Comparison of ENCODE assay signal across 8 cellular contexts in the genomic region with DNA sequence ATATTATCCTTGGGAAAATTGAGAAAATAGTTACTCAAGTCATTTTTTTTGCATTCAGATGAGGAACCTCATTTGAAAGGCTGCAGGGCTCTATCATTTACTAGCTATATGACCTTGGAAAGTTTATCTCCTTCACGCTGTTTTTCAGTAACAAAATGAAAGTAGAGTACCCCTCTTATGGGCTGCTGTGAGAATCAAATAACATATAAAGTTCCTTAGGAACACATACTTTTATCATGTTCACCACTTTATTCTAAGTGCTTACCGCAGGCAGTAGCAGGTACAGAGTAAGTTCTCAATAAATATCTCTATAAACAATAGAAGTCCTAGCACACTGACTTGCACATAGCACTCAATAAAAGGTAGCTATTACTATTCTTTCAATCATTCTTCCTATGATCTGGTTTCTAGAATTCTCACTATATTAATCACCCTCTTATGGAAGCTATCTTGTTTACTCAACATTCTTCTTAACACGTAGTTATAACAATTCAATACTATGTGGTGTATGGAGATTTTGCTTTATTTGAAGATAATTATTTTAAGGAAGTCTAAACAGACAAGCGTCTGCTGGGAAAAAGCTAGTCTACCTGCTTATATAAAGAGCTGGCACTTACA. TPM values are rescaled to one million over a fixed set of nuclear protein-coding genes. Genes with fewer than 3 reads are reported as not detected.
DNase-seq lines count a peak whose midpoint lies in the region; ATAC-seq and TF ChIP-seq lines count a peak whose summit lies in the region.
"Had no signal": no experiment of that assay in that cellular context is flagged by ENCODE, and none has a peak within 500 bp of the region (broad histone marks: within the 10 kb centered on the region; RNA-seq: fewer than 3 reads in every experiment).

No MANE protein-coding gene starts in this region.

- no peaks in the 10 kb centered on the region for H3K27me3 ChIP-seq in Loucy (ENCODE audit: insufficient read depth, low read length, poor library complexity, severe bottlenecking)

- TF ChIP-seq CTCF in Calu3 (IDR thresholded peaks at IDR 0.05; ENCODE audit: unreplicated experiment) (no peak), Loucy (conservative IDR thresholded peaks at IDR 0.05; ENCODE audit: low read length) (no peak), osteocyte (IDR thresholded peaks at IDR 0.05) (no peak)

- DNase-seq in Calu3 (no peak), osteocyte (ENCODE audit: extremely low spot score, unreplicated experiment) (no peak), HUDEP-2 (lab: John Stamatoyannopoulos, UW; ENCODE audit: unreplicated experiment in 76 of 76) (no peak), NCI-H82 (lab: John Stamatoyannopoulos, UW) (no peak)
- no peak for DNase-seq in effector memory CD8-positive, alpha-beta T cell
- no peak for DNase-seq in effector CD8-positive, alpha-beta T cell (lab: John Stamatoyannopoulos, UW)
- DNase-seq: NCI-H187 treated with DMSO at 0.1 percent for 48 hours had no signal

- H3K4me3 ChIP-seq in Loucy (ENCODE audit: low read length, poor library complexity, severe bottlenecking), result peak overlapping the region; percentile 93

- peaks cover 3% of the 10 kb centered on the region; the same call in 1 of the 2 replicates for H3F3A ChIP-seq in Loucy (ENCODE audit: low read depth)

- intact Hi-C loops in Calu3 (cut with micrococcal nuclease; ENCODE audit: unreplicated experiment), result loop anchor here (5.0 kb wide), 1 partner anchor 116 kb away; no protein-coding TSS in a partner anchor

- H2AFZ ChIP-seq in Loucy (ENCODE audit: low read length), result no peak overlapping the region

- H3K27me3 Mint-ChIP-seq in Calu3 (ENCODE audit: unreplicated experiment) (no peaks in the 10 kb centered on the region), osteocyte (ENCODE audit: unreplicated experiment) (no peaks in the 10 kb centered on the region)
- no peaks in the 10 kb centered on the region for H3K27me3 Mint-ChIP-seq in effector memory CD8-positive, alpha-beta T cell

- no peaks in the 10 kb centered on the region for H3K9me2 ChIP-seq in Loucy (replicated peaks; ENCODE audit: low read depth, low read length)

- CTCF ChIA-PET in Calu3 (lab: Charles Lee), result interaction anchor here (1.4 kb wide), 1 partner anchor 50 kb away, joined by 3 read pairs; no protein-coding TSS in a partner anchor

- H3K9ac ChIP-seq in Loucy (ENCODE audit: low read depth, low read length, poor library complexity, severe bottlenecking), result peak overlapping the region; percentile 97

- ATAC-seq in effector memory CD8-positive, alpha-beta T cell (replicated peaks), result no peak

- H3K9me3 Mint-ChIP-seq in Calu3 (ENCODE audit: low read depth, unreplicated experiment) (no peaks in the 10 kb centered on the region), osteocyte (ENCODE audit: unreplicated experiment) (no peaks in the 10 kb centered on the region)
- no peaks in the 10 kb centered on the region for H3K9me3 Mint-ChIP-seq in effector memory CD8-positive, alpha-beta T cell

- H3K4me1 Mint-ChIP-seq in Calu3 (ENCODE audit: low read depth, unreplicated experiment) (peaks cover 20% of the 10 kb centered on the region), osteocyte (ENCODE audit: unreplicated experiment) (peaks cover 29% of the 10 kb centered on the region)
- H3K4me1 Mint-ChIP-seq in effector memory CD8-positive, alpha-beta T cell (ENCODE audit: low read depth in 2 of 2), result peaks cover 24 to 26% of the 10 kb centered on the region in 2 donors

- H3K36me3 Mint-ChIP-seq in Calu3 (ENCODE audit: insufficient read depth, unreplicated experiment), result peaks cover 34% of the 10 kb centered on the region
- peaks cover 34% of the 10 kb centered on the region for H3K36me3 Mint-ChIP-seq in effector memory CD8-positive, alpha-beta T cell (ENCODE audit: insufficient read depth)
- H3K36me3 Mint-ChIP-seq in osteocyte (ENCODE audit: unreplicated experiment), result peaks cover 9% of the 10 kb centered on the region

- H3K79me2 ChIP-seq in Loucy (ENCODE audit: insufficient read depth, low read length), result peaks cover 49% of the 10 kb centered on the region

- peak overlapping the region; percentile 91 for H3K4me2 ChIP-seq in Loucy (ENCODE audit: low read depth, low read length, poor library complexity, severe bottlenecking)

- H4K20me1 ChIP-seq in Loucy (ENCODE audit: insufficient read depth, low read length, poor library complexity, severe bottlenecking), result peaks cover 27% of the 10 kb centered on the region

- H3K36me3 ChIP-seq in Loucy (ENCODE audit: insufficient read depth, low read length), result no peaks in the 10 kb centered on the region

- peak overlapping the region; percentile 95 for H3K4me3 Mint-ChIP-seq in Calu3 (ENCODE audit: low read depth, unreplicated experiment)
- H3K4me3 Mint-ChIP-seq in effector memory CD8-positive, alpha-beta T cell, result peak overlapping the region; percentile 92 to 96
- no peak overlapping the region for H3K4me3 Mint-ChIP-seq in osteocyte (ENCODE audit: unreplicated experiment)

- BruUV-seq in Calu3 (replicated peaks; lab: Mats Ljungman, UMichigan), result no TSS peak

- no peaks in the 10 kb centered on the region for H3K9me3 ChIP-seq in Loucy (ENCODE audit: insufficient read depth, low read depth, low read length)

- H3K4me1 ChIP-seq in Loucy (ENCODE audit: insufficient read depth, low read length, poor library complexity, severe bottlenecking), result peaks cover 44% of the 10 kb centered on the region

- H3K27ac Mint-ChIP-seq in Calu3 (ENCODE audit: unreplicated experiment) (peak overlapping the region; percentile 99), osteocyte (ENCODE audit: unreplicated experiment) (peak overlapping the region; percentile 16)
- peak overlapping the region in 1 of 2 donors; percentile 99 for H3K27ac Mint-ChIP-seq in effector memory CD8-positive, alpha-beta T cell

RNA-seq across cellular contexts. Expression of a gene that starts 1.9 kb away (rescaled TPM):
- total RNA-seq in Calu3 (2022) (3.8 and 6.7 TPM in 2 replicates), osteocyte (6.8 TPM in 2 replicates)

RNA-seq across cellular contexts. Expression of a gene that starts 2.1 kb away (rescaled TPM):
- total RNA-seq in Calu3 (2022), result 22.0 and 26.4 TPM in 2 replicates
- total RNA-seq in osteocyte, result 35.0 and 36.9 TPM in 2 replicates

RNA-seq across cellular contexts. Expression of a gene that starts 40.9 kb away (rescaled TPM):
- total RNA-seq in Calu3 (2022) (69.1 and 74.2 TPM in 2 replicates), osteocyte (116 and 124 TPM in 2 replicates)
